8 cellular contexts compared by ENCODE assay signal in genomic region chr10:79244068-79244442, GRCh38.
DNase-seq lines count a peak whose midpoint lies in the region; ATAC-seq and TF ChIP-seq lines count a peak whose summit lies in the region.

No MANE protein-coding gene starts in this region.

- peak overlapping the region; percentile 44 for H3K4me2 ChIP-seq in GM23248 (ENCODE audit: unreplicated experiment)

- peaks cover 40% of the 10 kb centered on the region for H3F3A ChIP-seq in GM23248 (ENCODE audit: insufficient read depth)

- H3K27me3 Mint-ChIP-seq in activated naive CD8-positive, alpha-beta T cell: no peaks in the 10 kb centered on the region

- no peak overlapping the region for H2AFZ ChIP-seq in GM23248

- in situ Hi-C loops in GM23248 (cut with MboI): no loop called here

- peaks cover 50% of the 10 kb centered on the region for H3K4me1 ChIP-seq in GM23248 (ENCODE audit: insufficient read depth)

- H3K4me3 ChIP-seq in AG04449 (ENCODE audit: low read depth, low read length) (peak overlapping the region; percentile 40), GM23248 (peak overlapping the region; percentile 58)

- no peaks in the 10 kb centered on the region for H3K9me2 ChIP-seq in GM23248 (ENCODE audit: insufficient read depth)

- H3K27me3 ChIP-seq in GM23248 (replicated peaks; ENCODE audit: insufficient read depth): no peaks in the 10 kb centered on the region

- no peaks in the 10 kb centered on the region for H4K20me1 ChIP-seq in GM23248 (ENCODE audit: insufficient read depth)

- H3K36me3 ChIP-seq in GM23248 (ENCODE audit: low read depth): no peaks in the 10 kb centered on the region

- CTCF ChIA-PET in AG04449 (lab: Yijun Ruan, JAX): no interaction called here

- peak overlapping the region; percentile 78 for H3K9ac ChIP-seq in GM23248

- ATAC-seq in HG02571 (IDR thresholded peaks at IDR 0.05; ENCODE audit: unreplicated experiment): no peak

- H3K4me1 Mint-ChIP-seq in activated naive CD8-positive, alpha-beta T cell (ENCODE audit: low read depth): peaks cover 41% of the 10 kb centered on the region

- peak overlapping the region; percentile 90; the same call in 1 of the 2 replicates for H3K27ac ChIP-seq in GM23248

- peak overlapping the region; percentile 81 for H3K27ac Mint-ChIP-seq in activated naive CD8-positive, alpha-beta T cell

- no peaks in the 10 kb centered on the region for H3K9me3 ChIP-seq in GM23248 (ENCODE audit: low read depth)

- peaks cover 5% of the 10 kb centered on the region for H3K36me3 Mint-ChIP-seq in activated naive CD8-positive, alpha-beta T cell

- no peak for TF ChIP-seq CTCF in AG04449 (IDR thresholded peaks at IDR 0.05; ENCODE audit: insufficient read depth, low read length, missing control alignments)

- peaks cover 74% of the 10 kb centered on the region for H3K79me2 ChIP-seq in GM23248 (ENCODE audit: insufficient read depth)

- POLR2A ChIA-PET in AG04449 (lab: Yijun Ruan, JAX): no interaction called here

- H3K9me3 Mint-ChIP-seq in activated naive CD8-positive, alpha-beta T cell (ENCODE audit: low read depth): no peaks in the 10 kb centered on the region

- peak overlapping the region; percentile 79 for H3K4me3 Mint-ChIP-seq in activated naive CD8-positive, alpha-beta T cell

- DNase-seq in AG04449 (ENCODE audit: low read depth, low spot score) (no peak), GM23248 (no peak), midbrain (lab: John Stamatoyannopoulos, UW) (peak; percentile 62), NCI-H2029 (lab: John Stamatoyannopoulos, UW) (no peak), NOMO-1 treated with DMSO at 0.1 percent for 48 hours (lab: John Stamatoyannopoulos, UW; ENCODE audit: unreplicated experiment) (no peak)
- DNase-seq in effector CD8-positive, alpha-beta T cell (lab: John Stamatoyannopoulos, UW): no peak

- WGBS in GM23248 (ENCODE audit: low coverage in 1 of 2, low lambda C conversion rate in 2 of 2, missing lambda C conversion rate in 2 of 2), 2 experiments: 95 to 98% methylated on average over 10 of the region's 10 CpGs
